ENCODE assay signal across 19 cellular contexts in genomic region chr5:112434650-112435049, GRCh38.
"Had no signal": no experiment of that assay in that cellular context is flagged by ENCODE, and none has a peak within 500 bp of the region (broad histone marks: within the 10 kb centered on the region; RNA-seq: fewer than 3 reads in every experiment).

No MANE protein-coding gene starts in this region.

- ATAC-seq: activated T-cell treated with anti-CD3 and anti-CD28 coated beads, Interleukin-2, amount 50 U/mL, for 72 hours; left colon; natural killer cell; right lobe of liver; stimulated activated naive CD8-positive, alpha-beta T cell treated with anti-CD3 and anti-CD28 coated beads, Interleukin-15, amount 100 ng/mL, for 72 hours had no signal

- H3K4me1 ChIP-seq: ascending aorta, right lobe of liver, vagina had no signal

- H3K4me3 ChIP-seq: ascending aorta, hepatocyte, lung, ovary, right lobe of liver, vagina had no signal

- DNase-seq: activated CD4-positive, CD25-positive, alpha-beta regulatory T cell treated with anti-CD3 and anti-CD28 coated beads, Interleukin-2, amount 50 U/mL, for 72 hours; activated gamma-delta T cell; activated T-cell treated with anti-CD3 and anti-CD28 coated beads, Interleukin-2, amount 50 U/mL, for 72 hours; cerebellar nuclear complex; cortex of kidney; left colon; natural killer cell; ovary; right lobe of liver; small intestine; stimulated activated CD4-positive, alpha-beta T cell treated with anti-CD3 and anti-CD28 coated beads, Interleukin-4, amount 100 ng/mL, for 1 hour; stimulated activated naive CD8-positive, alpha-beta T cell treated with anti-CD3 and anti-CD28 coated beads, Interleukin-15, amount 100 ng/mL, for 72 hours; T-helper 9 cell; trophoblast cell had no signal

- H3K9me3 ChIP-seq: ascending aorta, ovary, right lobe of liver, vagina had no signal

- H3K27me3 ChIP-seq: ascending aorta, hepatocyte, ovary, right lobe of liver, vagina had no signal

- H3K27ac ChIP-seq: ascending aorta, hepatocyte, ovary, right lobe of liver, vagina, VCaP had no signal

- H3K36me3 ChIP-seq: ascending aorta, ovary, right lobe of liver, vagina had no signal
